ENCODE assay signal across 23 cellular contexts in the genomic region with DNA sequence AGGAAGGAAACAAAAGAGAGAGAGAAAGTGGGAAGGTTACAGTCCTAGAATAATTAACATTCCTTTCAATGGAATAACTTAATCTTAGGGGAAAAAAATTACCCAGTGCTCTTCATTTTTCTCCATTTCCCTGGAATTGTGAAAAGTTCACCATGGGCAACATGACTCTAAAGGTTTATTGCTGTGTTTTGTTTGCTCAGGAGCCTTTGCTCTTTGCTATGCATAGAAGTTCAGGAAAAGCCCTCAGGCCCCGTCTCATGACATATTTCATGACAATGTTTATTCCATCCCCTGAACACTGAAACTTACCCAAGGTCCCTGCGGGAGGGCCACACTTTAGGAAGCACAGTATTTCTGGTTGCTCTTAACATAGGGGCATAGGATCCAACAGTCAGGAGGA. TPM values are rescaled to one million over a fixed set of nuclear protein-coding genes. Genes with fewer than 3 reads are reported as not detected.
DNase-seq lines count a peak whose midpoint lies in the region; ATAC-seq and TF ChIP-seq lines count a peak whose summit lies in the region.
"Had no signal": no experiment of that assay in that cellular context is flagged by ENCODE, and none has a peak within 500 bp of the region (broad histone marks: within the 10 kb centered on the region; RNA-seq: fewer than 3 reads in every experiment).

No MANE protein-coding gene starts in this region.

- POLR2A ChIA-PET in Caco-2 (lab: Charles Lee): no interaction called here

- CTCF ChIA-PET in Caco-2 (lab: Charles Lee): no interaction called here

- no peaks in the 10 kb centered on the region for H3K9me3 ChIP-seq in Caco-2
- peaks cover 3% of the 10 kb centered on the region for H3K9me3 ChIP-seq in trophoblast cell (ENCODE audit: insufficient read depth, low read depth, low read length)
- H3K9me3 ChIP-seq: BLaER1, tibial artery had no signal

- no peak overlapping the region for H3K18ac ChIP-seq in trophoblast cell (ENCODE audit: low read length)

- H3K23ac ChIP-seq in trophoblast cell (ENCODE audit: low read length): no peak overlapping the region

- no peak overlapping the region for H3K4me2 ChIP-seq in trophoblast cell (ENCODE audit: low read length)
- H3K4me2 ChIP-seq: BLaER1, GM23338, PC-9 had no signal

- H3K4me3 ChIP-seq in Caco-2 (ENCODE audit: low read depth, low read length) (no peak overlapping the region), trophoblast cell (ENCODE audit: low read depth, low read length) (no peak overlapping the region)
- H3K4me3 ChIP-seq: BLaER1, GM23338, PC-9, tibial artery had no signal

- no peaks in the 10 kb centered on the region for H3K4me1 ChIP-seq in Caco-2
- peaks cover 9 to 19% of the 10 kb centered on the region in 2 experiments for H3K4me1 ChIP-seq in trophoblast cell (ENCODE audit: control insufficient read depth in 1 of 2, insufficient read depth in 2 of 2, low read length in 2 of 2)

- no peak for ATAC-seq in activated T-helper 17 cell treated with anti-CD3 and anti-CD28 coated beads, Interleukin-2, amount 50 U/mL, for 72 hours (replicated peaks)
- ATAC-seq in HG02588 (IDR thresholded peaks at IDR 0.05; ENCODE audit: unreplicated experiment): no peak
- ATAC-seq: activated CD8-positive, alpha-beta T cell treated with anti-CD3 and anti-CD28 coated beads, Interleukin-2, amount 10 ng/mL, durations not matched to agents 7 days and 5 days; GM23338 had no signal

- no peak overlapping the region for H3K4ac ChIP-seq in trophoblast cell (ENCODE audit: low read depth, low read length)

- no peak overlapping the region for H2BK120ac ChIP-seq in trophoblast cell (ENCODE audit: insufficient read depth, low read length, poor library complexity)

- H4K8ac ChIP-seq in trophoblast cell (ENCODE audit: low read depth, low read length): no peak overlapping the region

- H3K27ac ChIP-seq in trophoblast cell (ENCODE audit: low read depth, low read length): no peak overlapping the region
- H3K27ac ChIP-seq: BLaER1, PC-9, tibial artery had no signal

- no peak overlapping the region for H3K27ac Mint-ChIP-seq in Caco-2 (ENCODE audit: unreplicated experiment)
- no peak overlapping the region for H3K27ac Mint-ChIP-seq in activated T-helper 17 cell treated with anti-CD3 and anti-CD28 coated beads, Interleukin-2, amount 50 U/mL, for 72 hours
- H3K27ac Mint-ChIP-seq: activated CD8-positive, alpha-beta T cell treated with anti-CD3 and anti-CD28 coated beads, Interleukin-2, amount 10 ng/mL, durations not matched to agents 7 days and 5 days; activated naive CD4-positive, alpha-beta T cell treated with anti-CD3 and anti-CD28 coated beads, Interleukin-2, amount 50 U/mL, for 24 hours; activated T-helper 2 cell treated with anti-CD3 and anti-CD28 coated beads, Interferon-gamma antibody, Interleukin-2, Interleukin-4, amounts not matched to agents 10 μg/mL and 5 μg/mL and 100 μg/mL, durations not matched to agents 14 hours and 24 hours and 36 hours; GM23338 had no signal

- H4K91ac ChIP-seq in trophoblast cell (ENCODE audit: low read depth, low read length): peak overlapping the region; percentile 34

- intact Hi-C loops in Caco-2 (cut with micrococcal nuclease; ENCODE audit: unreplicated experiment): no loop called here

- no CpG with 5 or more reads among the region's 2 CpGs for WGBS in trophoblast cell (ENCODE audit: extremely low coverage, insufficient coverage, insufficient read length)

- H3K9me3 Mint-ChIP-seq in Caco-2 (ENCODE audit: unreplicated experiment): no peaks in the 10 kb centered on the region
- peaks cover 4% of the 10 kb centered on the region for H3K9me3 Mint-ChIP-seq in activated T-helper 17 cell treated with anti-CD3 and anti-CD28 coated beads, Interleukin-2, amount 50 U/mL, for 72 hours
- H3K9me3 Mint-ChIP-seq: activated naive CD4-positive, alpha-beta T cell treated with anti-CD3 and anti-CD28 coated beads, Interleukin-2, amount 50 U/mL, for 24 hours; activated T-helper 2 cell treated with anti-CD3 and anti-CD28 coated beads, Interferon-gamma antibody, Interleukin-2, Interleukin-4, amounts not matched to agents 10 μg/mL and 5 μg/mL and 100 μg/mL, durations not matched to agents 14 hours and 24 hours and 36 hours; GM23338 had no signal

- no peak overlapping the region for H3K4me3 Mint-ChIP-seq in Caco-2 (ENCODE audit: unreplicated experiment)
- no peak overlapping the region for H3K4me3 Mint-ChIP-seq in activated T-helper 17 cell treated with anti-CD3 and anti-CD28 coated beads, Interleukin-2, amount 50 U/mL, for 72 hours
- H3K4me3 Mint-ChIP-seq: activated CD8-positive, alpha-beta T cell treated with anti-CD3 and anti-CD28 coated beads, Interleukin-2, amount 10 ng/mL, durations not matched to agents 7 days and 5 days; activated naive CD4-positive, alpha-beta T cell treated with anti-CD3 and anti-CD28 coated beads, Interleukin-2, amount 50 U/mL, for 24 hours; GM23338 had no signal

- H2BK5ac ChIP-seq in trophoblast cell (ENCODE audit: low read depth, low read length, poor library complexity): no peak overlapping the region

- no peaks in the 10 kb centered on the region for H3K79me2 ChIP-seq in trophoblast cell (ENCODE audit: control insufficient read depth, insufficient read depth, low read length, poor library complexity)

- no peak overlapping the region for H3K9ac ChIP-seq in trophoblast cell (ENCODE audit: low read length)
- H3K9ac ChIP-seq: BLaER1 had no signal

- H3K27me3 Mint-ChIP-seq in Caco-2 (ENCODE audit: insufficient read depth, unreplicated experiment): no peaks in the 10 kb centered on the region
- H3K27me3 Mint-ChIP-seq in activated T-helper 17 cell treated with anti-CD3 and anti-CD28 coated beads, Interleukin-2, amount 50 U/mL, for 72 hours: no peaks in the 10 kb centered on the region
- H3K27me3 Mint-ChIP-seq: activated naive CD4-positive, alpha-beta T cell treated with anti-CD3 and anti-CD28 coated beads, Interleukin-2, amount 50 U/mL, for 24 hours had no signal

- DNase-seq in Caco-2 (peak; percentile 29 to 43), HuH-7.5 (ENCODE audit: low spot score) (peak; percentile 18), fibroblast of peridontal ligament (ENCODE audit: extremely low read depth) (peak; percentile 19), trophoblast cell (peak; percentile 96 to 97), GM10266 (ENCODE audit: extremely low spot score) (no peak), T-helper 9 cell (no peak)
- DNase-seq: activated CD4-positive, alpha-beta T cell treated with anti-CD3 and anti-CD28 coated beads for 1 hour; activated CD8-positive, alpha-beta T cell treated with anti-CD3 and anti-CD28 coated beads, Interleukin-2, amount 10 ng/mL, durations not matched to agents 7 days and 5 days; amygdala; glutamatergic neuron; KBM-7; NCI-H1092 treated with DMSO at 0.1 percent for 48 hours; NCI-H187 treated with DMSO at 0.1 percent for 48 hours; NCI-H526 treated with DMSO at 0.1 percent for 48 hours; PC-9; stimulated activated CD4-positive, alpha-beta T cell treated with anti-CD3 and anti-CD28 coated beads, Interleukin-4, amount 100 ng/mL, for 4 hours; tibial artery had no signal

- no peak overlapping the region for H2AFZ ChIP-seq in trophoblast cell (ENCODE audit: insufficient read depth, low read length, poor library complexity)
- H2AFZ ChIP-seq: GM23338, PC-9 had no signal

- TF ChIP-seq CTCF in Caco-2 (IDR thresholded peaks at IDR 0.05; ENCODE audit: insufficient read depth in 1 of 2, low read depth in 1 of 2, low read length in 1 of 2, severe bottlenecking in 1 of 2, unreplicated experiment in 1 of 2): no peak
- no peak for TF ChIP-seq CTCF in GM10266 (IDR thresholded peaks at IDR 0.05; ENCODE audit: control insufficient read depth, insufficient read depth, low read depth, missing control alignments)

- no peak overlapping the region for H4K12ac ChIP-seq in trophoblast cell (ENCODE audit: low read depth, low read length)

- peaks cover 10% of the 10 kb centered on the region for H3K79me1 ChIP-seq in trophoblast cell (ENCODE audit: low read length)

- BruUV-seq in Caco-2 (replicated peaks; lab: Mats Ljungman, UMichigan): no TSS peak

- H3K4me1 Mint-ChIP-seq in Caco-2 (ENCODE audit: low read depth, unreplicated experiment): peaks cover 9% of the 10 kb centered on the region
- peaks cover 16% of the 10 kb centered on the region for H3K4me1 Mint-ChIP-seq in activated T-helper 17 cell treated with anti-CD3 and anti-CD28 coated beads, Interleukin-2, amount 50 U/mL, for 72 hours
- H3K4me1 Mint-ChIP-seq: GM23338 had no signal

- H3K36me3 ChIP-seq in Caco-2 (ENCODE audit: control insufficient read depth, insufficient read depth, low read length) (no peaks in the 10 kb centered on the region), trophoblast cell (ENCODE audit: control insufficient read depth in 1 of 2, insufficient read depth in 2 of 2, low read length in 2 of 2) (no peaks in the 10 kb centered on the region)
- H3K36me3 ChIP-seq: BLaER1, tibial artery had no signal

- no peak overlapping the region for H2AK5ac ChIP-seq in trophoblast cell (ENCODE audit: low read length)

- no peak overlapping the region for H3K14ac ChIP-seq in trophoblast cell (ENCODE audit: low read length)

- H3K27me3 ChIP-seq in Caco-2 (replicated peaks; ENCODE audit: control insufficient read depth, insufficient read depth, low read length) (no peaks in the 10 kb centered on the region), trophoblast cell (ENCODE audit: insufficient read depth, low read length) (no peaks in the 10 kb centered on the region)
- H3K27me3 ChIP-seq: BLaER1, tibial artery had no signal

- peaks cover 13% of the 10 kb centered on the region for H3K36me3 Mint-ChIP-seq in Caco-2 (ENCODE audit: insufficient read depth, unreplicated experiment)
- H3K36me3 Mint-ChIP-seq in activated T-helper 17 cell treated with anti-CD3 and anti-CD28 coated beads, Interleukin-2, amount 50 U/mL, for 72 hours (ENCODE audit: low read depth): no peaks in the 10 kb centered on the region
- H3K36me3 Mint-ChIP-seq: activated naive CD4-positive, alpha-beta T cell treated with anti-CD3 and anti-CD28 coated beads, Interleukin-2, amount 50 U/mL, for 24 hours had no signal

- H2BK12ac ChIP-seq in trophoblast cell (ENCODE audit: low read length): peak overlapping the region; percentile 40

RNA-seq across cellular contexts. Expression of a gene that starts 9.8 kb away (rescaled TPM):
- total RNA-seq in Caco-2 (2022): 40.2 and 50.1 TPM in 2 replicates
- polyA plus RNA-seq in trophoblast cell (2013): 578 and 615 TPM in 2 replicates
- total RNA-seq in activated T-helper 17 cell treated with anti-CD3 and anti-CD28 coated beads, Interleukin-2, amount 50 U/mL, for 72 hours: 10 to 100 TPM; 13.2 to 43.0 TPM
- total RNA-seq: activated CD8-positive, alpha-beta T cell treated with anti-CD3 and anti-CD28 coated beads, Interleukin-2, amount 10 ng/mL, durations not matched to agents 7 days and 5 days had no signal

Comparison
In these comparisons a context has a peak if more than half of its experiments do, and no peak if none do; other contexts are left out.
1. DNase-seq: peak in Caco-2 (2 of 2), HuH-7.5 (single experiment), fibroblast of peridontal ligament (single experiment) and trophoblast cell (2 of 2); none in GM10266 (single experiment) and T-helper 9 cell (single experiment).